In the genomic region with DNA sequence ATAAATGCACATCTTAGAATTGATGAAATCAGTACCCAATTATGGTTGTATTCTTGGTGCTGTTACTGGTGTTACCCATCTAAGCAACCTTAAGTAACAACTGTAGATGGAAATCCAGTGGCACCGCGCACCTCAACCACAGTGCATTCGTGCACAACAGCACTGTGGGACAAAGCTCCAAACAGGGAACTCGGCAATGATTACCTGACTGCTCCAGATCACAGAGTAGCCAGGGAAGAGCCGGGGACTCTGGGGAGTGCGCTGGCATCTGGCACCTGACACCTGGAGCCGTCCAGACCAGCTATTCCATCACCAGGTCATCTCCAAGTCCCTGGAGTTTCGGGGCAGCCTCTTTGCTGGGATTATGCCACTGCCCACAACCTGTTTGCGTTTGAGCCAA, we compare ENCODE assay signal across 20 cellular contexts.
DNase-seq lines count a peak whose midpoint lies in the region; FAIRE-seq and TF ChIP-seq lines count a peak whose summit lies in the region.
"Had no signal": no experiment of that assay in that cellular context is flagged by ENCODE, and none has a peak within 500 bp of the region (broad histone marks: within the 10 kb centered on the region; RNA-seq: fewer than 3 reads in every experiment).

No MANE protein-coding gene starts in this region.

- H2AK5ac ChIP-seq in H9 (ENCODE audit: insufficient read length, low read length), result no peak overlapping the region

- H2BK12ac ChIP-seq in H9 (ENCODE audit: insufficient read length, low read depth, low read length), result no peak overlapping the region

- H3K36me3 ChIP-seq in astrocyte (ENCODE audit: insufficient read depth, low read length), result peaks cover 23% of the 10 kb centered on the region
- peaks cover 6 to 14% of the 10 kb centered on the region in 2 donors for H3K36me3 ChIP-seq in muscle layer of duodenum (ENCODE audit: control insufficient read depth in 1 of 2, insufficient read depth in 2 of 2, low read length in 2 of 2)
- no peaks in the 10 kb centered on the region for H3K36me3 ChIP-seq in smooth muscle cell (ENCODE audit: low read depth)
- no peaks in the 10 kb centered on the region for H3K36me3 ChIP-seq in ovary
- H3K36me3 ChIP-seq in GM23248 (ENCODE audit: low read depth), result no peaks in the 10 kb centered on the region

- H3K9ac ChIP-seq in H9 (ENCODE audit: extremely low read depth, insufficient read length, low read length) (no peak overlapping the region), astrocyte (ENCODE audit: low read length) (no peak overlapping the region), smooth muscle cell (ENCODE audit: low read depth) (no peak overlapping the region), GM23248 (no peak overlapping the region)

- H4K91ac ChIP-seq in H9 (ENCODE audit: insufficient read length, low read depth, low read length), result no peak overlapping the region

- no peak overlapping the region for H2BK120ac ChIP-seq in H9 (ENCODE audit: low read depth, low read length, poor library complexity, severe bottlenecking)

- no peak for TF ChIP-seq EP300 in ovary (IDR thresholded peaks at IDR 0.05)

- no peak overlapping the region for H3T11ph ChIP-seq in H9 (ENCODE audit: low read length)

- H2BK5ac ChIP-seq in H9 (ENCODE audit: insufficient read length, low read length), result no peak overlapping the region

- H3K4me1 ChIP-seq in H9 (ENCODE audit: insufficient read depth, low read length), result peaks cover 2% of the 10 kb centered on the region
- H3K4me1 ChIP-seq in astrocyte (ENCODE audit: insufficient read depth, low read length), result peaks cover 48% of the 10 kb centered on the region
- H3K4me1 ChIP-seq in muscle layer of duodenum (ENCODE audit: control insufficient read depth in 1 of 2, insufficient read depth in 2 of 2, low read length in 2 of 2), result peaks cover 13 to 52% of the 10 kb centered on the region in 2 donors
- peaks cover 8% of the 10 kb centered on the region for H3K4me1 ChIP-seq in smooth muscle cell (ENCODE audit: low read depth)
- H3K4me1 ChIP-seq in ovary (ENCODE audit: insufficient read depth), result peaks cover 23% of the 10 kb centered on the region
- peaks cover 45% of the 10 kb centered on the region for H3K4me1 ChIP-seq in GM23248 (ENCODE audit: insufficient read depth)

- H3K4me3 ChIP-seq in astrocyte (ENCODE audit: insufficient read depth, low read depth, low read length), result no peak overlapping the region
- no peak overlapping the region for H3K4me3 ChIP-seq in muscle layer of duodenum (ENCODE audit: low read depth in 1 of 2, low read length in 2 of 2)
- no peak overlapping the region for H3K4me3 ChIP-seq in smooth muscle cell
- H3K4me3 ChIP-seq in ovary, result no peak overlapping the region
- no peak overlapping the region for H3K4me3 ChIP-seq in GM23248
- H3K4me3 ChIP-seq: skin epidermis, testis had no signal

- H3K4ac ChIP-seq in H9 (ENCODE audit: low read depth, low read length), result no peak overlapping the region

- H2BK20ac ChIP-seq in H9 (ENCODE audit: low read depth, low read length, poor library complexity, severe bottlenecking), result no peak overlapping the region

- no CpG with 5 or more reads among the region's 9 CpGs for WGBS in H9 (ENCODE audit: extremely low coverage, insufficient read length, low lambda C conversion rate)
- 49% methylated on average over 9 of the region's 9 CpGs for WGBS in smooth muscle cell (ENCODE audit: low lambda C conversion rate)
- WGBS in ovary, 3 donors, result 91 to 94% (median 91%) methylated on average over 9 of the region's 9 CpGs
- WGBS in GM23248 (ENCODE audit: low coverage in 1 of 2, low lambda C conversion rate in 2 of 2, missing lambda C conversion rate in 2 of 2), 2 experiments, result 86 to 88% methylated on average over 9 of the region's 9 CpGs

- H3K9me3 ChIP-seq in H9 (ENCODE audit: control insufficient read depth, low read depth, low read length) (no peaks in the 10 kb centered on the region), astrocyte (ENCODE audit: insufficient read depth, low read depth, low read length) (no peaks in the 10 kb centered on the region), muscle layer of duodenum (ENCODE audit: control insufficient read depth in 1 of 2, low read length in 2 of 2) (no peaks in the 10 kb centered on the region), smooth muscle cell (replicated peaks; ENCODE audit: low read depth) (no peaks in the 10 kb centered on the region), ovary (no peaks in the 10 kb centered on the region), GM23248 (ENCODE audit: low read depth) (no peaks in the 10 kb centered on the region)
- H3K9me3 ChIP-seq: testis had no signal

- H3F3A ChIP-seq in smooth muscle cell (ENCODE audit: low read depth) (peaks cover 79% of the 10 kb centered on the region), GM23248 (ENCODE audit: insufficient read depth) (peaks cover 43% of the 10 kb centered on the region)

- H3K27me3 ChIP-seq in H9 (ENCODE audit: insufficient read depth, low read length), result no peaks in the 10 kb centered on the region
- no peaks in the 10 kb centered on the region for H3K27me3 ChIP-seq in astrocyte (ENCODE audit: insufficient read depth, low read length)
- no peaks in the 10 kb centered on the region for H3K27me3 ChIP-seq in muscle layer of duodenum (ENCODE audit: low read depth, low read length)
- no peaks in the 10 kb centered on the region for H3K27me3 ChIP-seq in smooth muscle cell (ENCODE audit: low read depth)
- H3K27me3 ChIP-seq in ovary, result no peaks in the 10 kb centered on the region
- H3K27me3 ChIP-seq in GM23248 (replicated peaks; ENCODE audit: insufficient read depth), result no peaks in the 10 kb centered on the region
- H3K27me3 ChIP-seq: testis had no signal

- in situ Hi-C loops in GM23248 (cut with MboI), result no loop called here

- H2BK15ac ChIP-seq in H9 (ENCODE audit: low read depth, low read length), result 0 out of 2 replicates have a peak overlapping the region, but pooled peaks have one; percentile 7

- H2AFZ ChIP-seq in H9 (ENCODE audit: low read length) (no peak overlapping the region), astrocyte (ENCODE audit: low read depth, low read length) (no peak overlapping the region), smooth muscle cell (ENCODE audit: low read depth) (no peak overlapping the region), GM23248 (no peak overlapping the region)

- H3K27me3 Mint-ChIP-seq in H9 (ENCODE audit: low read depth), result no peaks in the 10 kb centered on the region
- no peaks in the 10 kb centered on the region for H3K27me3 Mint-ChIP-seq in astrocyte (ENCODE audit: low read depth, unreplicated experiment)

- no peak overlapping the region for H4K8ac ChIP-seq in H9 (replicated peaks; ENCODE audit: insufficient read length, low read depth, low read length)

- TF ChIP-seq CTCF in H9 (conservative IDR thresholded peaks at IDR 0.05) (no peak), astrocyte (IDR thresholded peaks at IDR 0.05; ENCODE audit: insufficient read depth, low read depth, low read length) (no peak), smooth muscle cell (IDR thresholded peaks at IDR 0.05; ENCODE audit: borderline replicate concordance, insufficient read depth, poor library complexity, severe bottlenecking) (no peak), ovary (IDR thresholded peaks at IDR 0.05) (no peak)

- H3K79me1 ChIP-seq in H9 (ENCODE audit: insufficient read depth, low read depth, low read length, poor library complexity, severe bottlenecking), result no peaks in the 10 kb centered on the region

- intact Hi-C loops in ovary (cut with DNase I), result loop anchor here (5.0 to 10.0 kb wide), 6 partner anchors 60 to 170 kb away; partner anchors contain the start of genes COL4A1 (in 2 of the 4) and COL4A2 (in 2 of the 4)

- H3K14ac ChIP-seq in H9 (ENCODE audit: insufficient read depth, low read length), result no peak overlapping the region

- TF ChIP-seq POLR2A in ovary (IDR thresholded peaks at IDR 0.05), result no peak
- no peak for TF ChIP-seq POLR2A in erythroblast (IDR thresholded peaks at IDR 0.05; ENCODE audit: low read length)

- no peak overlapping the region for H3K4me3 Mint-ChIP-seq in H9
- H3K4me3 Mint-ChIP-seq in astrocyte (ENCODE audit: unreplicated experiment), result no peak overlapping the region
- H3K4me3 Mint-ChIP-seq: activated T-cell treated with anti-CD3 and anti-CD28 coated beads, Interleukin-2, amount 50 U/mL, for 4 hours; CD14-positive monocyte; natural killer cell treated with Interleukin-12 subunit alpha and Interleukin-12 subunit beta and Interleukin-15 and Interleukin-18, amount 100 ng/mL, for 72 hours; T-helper 1 cell treated with Interleukin-12 subunit alpha and Interleukin-12 subunit beta and Interleukin-4 antibody, amounts not matched to agents 30 μg/mL and 1 μg/mL, for 36 hours had no signal

- H3K18ac ChIP-seq in H9 (ENCODE audit: insufficient read length, low read depth, low read length), result no peak overlapping the region

- H3K27ac ChIP-seq in H9 (ENCODE audit: insufficient read length, low read depth, low read length) (no peak overlapping the region), astrocyte (ENCODE audit: low read depth, low read length) (no peak overlapping the region), muscle layer of duodenum (ENCODE audit: low read length) (peak overlapping the region; percentile 67), smooth muscle cell (ENCODE audit: low read depth) (peak overlapping the region; percentile 72), ovary (no peak overlapping the region), GM23248 (no peak overlapping the region)
- H3K27ac ChIP-seq: HL-60, testis had no signal

- H3K4me2 ChIP-seq in H9 (ENCODE audit: insufficient read depth, insufficient read length, low read length), result no peak overlapping the region
- H3K4me2 ChIP-seq in astrocyte (ENCODE audit: low read length), result peak overlapping the region; percentile 10
- peak overlapping the region; percentile 12 for H3K4me2 ChIP-seq in smooth muscle cell
- H3K4me2 ChIP-seq in GM23248 (ENCODE audit: unreplicated experiment), result no peak overlapping the region

- H4K5ac ChIP-seq in H9 (ENCODE audit: insufficient read length, low read depth, low read length), result no peak overlapping the region

- no peaks in the 10 kb centered on the region for H3K9me2 ChIP-seq in GM23248 (ENCODE audit: insufficient read depth)

- no peaks in the 10 kb centered on the region for H3K23me2 ChIP-seq in H9 (ENCODE audit: insufficient read length, low read depth, low read length, poor library complexity, severe bottlenecking)

- DNase-seq in H9 (no peak), astrocyte (ENCODE audit: low read depth) (no peak), smooth muscle cell (lab: John Stamatoyannopoulos, UW; ENCODE audit: unreplicated experiment) (no peak), ovary (no peak), GM23248 (no peak), erythroblast (lab: John Stamatoyannopoulos, UW) (no peak), NCI-H1417 (lab: John Stamatoyannopoulos, UW) (no peak)
- DNase-seq: activated T-cell treated with anti-CD3 and anti-CD28 coated beads, Interleukin-2, amount 50 U/mL, for 4 hours; Calu3; mesendoderm; NCI-H187; NCI-H69; stimulated activated CD4-positive, alpha-beta T cell treated with anti-CD3 and anti-CD28 coated beads, Interleukin-2, amount 100 ng/mL, for 24 hours; testis had no signal

- no peaks in the 10 kb centered on the region for H3K36me3 Mint-ChIP-seq in H9 (ENCODE audit: insufficient read depth in 1 of 3, low read depth in 3 of 3)
- peaks cover 33% of the 10 kb centered on the region for H3K36me3 Mint-ChIP-seq in astrocyte (ENCODE audit: low read depth, unreplicated experiment)
- H3K36me3 Mint-ChIP-seq: CD14-positive monocyte; natural killer cell treated with Interleukin-12 subunit alpha and Interleukin-12 subunit beta and Interleukin-15 and Interleukin-18, amount 100 ng/mL, for 72 hours had no signal

- peaks cover 27 to 29% of the 10 kb centered on the region in 2 experiments for H3K4me1 Mint-ChIP-seq in H9
- H3K4me1 Mint-ChIP-seq in astrocyte (ENCODE audit: low read depth, unreplicated experiment), result peaks cover 54% of the 10 kb centered on the region
- H3K4me1 Mint-ChIP-seq: CD14-positive monocyte had no signal

- H4K20me1 ChIP-seq in H9 (ENCODE audit: control insufficient read depth, insufficient read depth, insufficient read length), result no peaks in the 10 kb centered on the region
- H4K20me1 ChIP-seq in astrocyte (ENCODE audit: insufficient read depth, low read length), result peaks cover 38% of the 10 kb centered on the region
- H4K20me1 ChIP-seq in smooth muscle cell (ENCODE audit: low read depth), result peaks cover 84% of the 10 kb centered on the region
- no peaks in the 10 kb centered on the region for H4K20me1 ChIP-seq in GM23248 (ENCODE audit: insufficient read depth)

- no peak for FAIRE-seq in astrocyte (lab: Jason Lieb, UNC)

- H3K9me3 Mint-ChIP-seq in H9 (no peaks in the 10 kb centered on the region), astrocyte (ENCODE audit: unreplicated experiment) (no peaks in the 10 kb centered on the region)
- H3K9me3 Mint-ChIP-seq: activated T-cell treated with anti-CD3 and anti-CD28 coated beads, Interleukin-2, amount 50 U/mL, for 4 hours; CD14-positive monocyte; natural killer cell treated with Interleukin-12 subunit alpha and Interleukin-12 subunit beta and Interleukin-15 and Interleukin-18, amount 100 ng/mL, for 72 hours; T-helper 1 cell treated with Interleukin-12 subunit alpha and Interleukin-12 subunit beta and Interleukin-4 antibody, amounts not matched to agents 30 μg/mL and 1 μg/mL, for 36 hours had no signal

- H3K79me2 ChIP-seq in H9 (ENCODE audit: insufficient read depth, low read length) (no peaks in the 10 kb centered on the region), astrocyte (ENCODE audit: insufficient read depth, low read length) (peaks cover 76% of the 10 kb centered on the region), smooth muscle cell (ENCODE audit: low read depth) (peaks cover 81% of the 10 kb centered on the region), GM23248 (ENCODE audit: insufficient read depth) (peaks cover 8% of the 10 kb centered on the region; the same call in 1 of the 2 replicates)

- H3K23ac ChIP-seq in H9 (ENCODE audit: insufficient read length, low read depth, low read length), result no peak overlapping the region

- no peak overlapping the region for H3K56ac ChIP-seq in H9 (ENCODE audit: insufficient read length, low read depth, low read length)

- H3K27ac Mint-ChIP-seq in H9 (peak overlapping the region in 1 of 3 experiments; percentile 66; a peak in 1 of 7 replicates), astrocyte (ENCODE audit: unreplicated experiment) (peak overlapping the region; percentile 24)
- H3K27ac Mint-ChIP-seq: CD14-positive monocyte; natural killer cell treated with Interleukin-12 subunit alpha and Interleukin-12 subunit beta and Interleukin-15 and Interleukin-18, amount 100 ng/mL, for 72 hours; T-helper 1 cell treated with Interleukin-12 subunit alpha and Interleukin-12 subunit beta and Interleukin-4 antibody, amounts not matched to agents 30 μg/mL and 1 μg/mL, for 36 hours had no signal

Comparison
In these comparisons a context has a peak if more than half of its experiments do, and no peak if none do; other contexts are left out.
1. H3K27ac ChIP-seq: peak in muscle layer of duodenum (single experiment) and smooth muscle cell (single experiment); none in H9 (single experiment), astrocyte (single experiment), ovary (0 of 2) and GM23248 (single experiment).
2. H3K4me2 ChIP-seq: peak in astrocyte (single experiment) and smooth muscle cell (single experiment); none in H9 (single experiment) and GM23248 (single experiment).